In genomic region chr15:31465083-31465955, GRCh38 we compare ENCODE assay signal across 19 cellular contexts.
A peak's percentile ranks its signal among the peaks of the same experiment; 100 is the strongest.
DNase-seq lines count a peak whose midpoint lies in the region; ATAC-seq, FAIRE-seq and TF ChIP-seq lines count a peak whose summit lies in the region.
"Had no signal": no experiment of that assay in that cellular context is flagged by ENCODE, and none has a peak within 500 bp of the region (broad histone marks: within the 10 kb centered on the region; RNA-seq: fewer than 3 reads in every experiment).

No MANE protein-coding gene starts in this region.

- H3K9ac ChIP-seq in HepG2 (ENCODE audit: insufficient read depth, low read depth, low read length), result no peak overlapping the region

- CTCF ChIA-PET in HepG2 (lab: Yijun Ruan, JAX; ENCODE audit: low intra/inter-chr PET ratio, low total read pairs), result no interaction called here

- H3K36me3 ChIP-seq in RWPE2 (ENCODE audit: low read depth) (no peaks in the 10 kb centered on the region), HepG2 (replicated peaks in 1 of 2; ENCODE audit: control insufficient read depth in 1 of 2, insufficient read depth in 2 of 2, low read length in 2 of 2) (no peaks in the 10 kb centered on the region), H7 (replicated peaks; ENCODE audit: control insufficient read depth, insufficient read depth, low read length) (no peaks in the 10 kb centered on the region)
- H3K36me3 ChIP-seq: heart right ventricle, left ventricle myocardium inferior, neutrophil, thoracic aorta had no signal

- no peak overlapping the region for H3K27ac Mint-ChIP-seq in activated T-cell treated with anti-CD3 and anti-CD28 coated beads, Interleukin-2, amount 50 U/mL, for 24 hours
- peak overlapping the region; percentile 33 for H3K27ac Mint-ChIP-seq in stimulated activated naive B cell treated with anti-CD40 and anti-IgM and Interleukin-4, amounts not matched to agents 10 μg/mL and 1 μg/mL and 100 μg/mL, for 72 hours
- H3K27ac Mint-ChIP-seq: activated naive CD8-positive, alpha-beta T cell had no signal

- no peaks in the 10 kb centered on the region for H3K27me3 Mint-ChIP-seq in activated T-cell treated with anti-CD3 and anti-CD28 coated beads, Interleukin-2, amount 50 U/mL, for 24 hours
- H3K27me3 Mint-ChIP-seq in activated T-cell treated with anti-CD3 and anti-CD28 coated beads, Interleukin-2, amount 50 U/mL, for 4 hours (ENCODE audit: low read depth), result no peaks in the 10 kb centered on the region
- no peaks in the 10 kb centered on the region for H3K27me3 Mint-ChIP-seq in stimulated activated naive B cell treated with anti-CD40 and anti-IgM and Interleukin-4, amounts not matched to agents 10 μg/mL and 1 μg/mL and 100 μg/mL, for 72 hours
- H3K27me3 Mint-ChIP-seq: activated naive CD8-positive, alpha-beta T cell had no signal

- WGBS in HepG2 (ENCODE audit: low lambda C conversion rate), result 13% methylated on average over 6 of the region's 10 CpGs

- no peak overlapping the region for H3K4me3 ChIP-seq in RWPE2 (ENCODE audit: severe bottlenecking)
- no peak overlapping the region for H3K4me3 ChIP-seq in HepG2 (replicated peaks in 1 of 3; ENCODE audit: insufficient read depth in 1 of 3, low read depth in 2 of 3, low read length in 3 of 3)
- H3K4me3 ChIP-seq in H7 (ENCODE audit: insufficient read depth, low read depth, low read length), result no peak overlapping the region
- H3K4me3 ChIP-seq: heart right ventricle, left ventricle myocardium inferior, thoracic aorta had no signal

- DNase-seq in activated T-cell treated with anti-CD3 and anti-CD28 coated beads, Interleukin-2, amount 50 U/mL, for 24 hours, result peak; percentile 27
- no peak for DNase-seq in activated T-cell treated with anti-CD3 and anti-CD28 coated beads, Interleukin-2, amount 50 U/mL, for 4 hours
- DNase-seq in RWPE2 (ENCODE audit: low spot score) (peak; percentile 93), HepG2 (ENCODE audit: low spot score) (no peak), H7 (no peak), SKM-1 (lab: John Stamatoyannopoulos, UW; ENCODE audit: unreplicated experiment) (no peak), NCI-H526 (lab: John Stamatoyannopoulos, UW) (no peak)
- DNase-seq in stimulated activated naive B cell treated with anti-CD40 and anti-IgM and Interleukin-4, amounts not matched to agents 10 μg/mL and 1 μg/mL and 100 μg/mL, for 72 hours, result no peak
- DNase-seq: central memory CD4-positive, alpha-beta T cell; left ventricle myocardium inferior; NCI-H187; NCI-H82 had no signal

- no peak for TF ChIP-seq CTCF in RWPE2 (IDR thresholded peaks at IDR 0.05; ENCODE audit: poor library complexity, severe bottlenecking)
- TF ChIP-seq CTCF in HepG2 (CRISPR knock-in tag; IDR thresholded peaks at IDR 0.05), result no peak

- no peaks in the 10 kb centered on the region for H3K36me3 Mint-ChIP-seq in activated T-cell treated with anti-CD3 and anti-CD28 coated beads, Interleukin-2, amount 50 U/mL, for 24 hours (ENCODE audit: low read depth)
- H3K36me3 Mint-ChIP-seq in activated T-cell treated with anti-CD3 and anti-CD28 coated beads, Interleukin-2, amount 50 U/mL, for 4 hours (ENCODE audit: insufficient read depth), result no peaks in the 10 kb centered on the region
- no peaks in the 10 kb centered on the region for H3K36me3 Mint-ChIP-seq in stimulated activated naive B cell treated with anti-CD40 and anti-IgM and Interleukin-4, amounts not matched to agents 10 μg/mL and 1 μg/mL and 100 μg/mL, for 72 hours
- H3K36me3 Mint-ChIP-seq: activated naive CD8-positive, alpha-beta T cell had no signal

- H3K4me3 Mint-ChIP-seq in activated T-cell treated with anti-CD3 and anti-CD28 coated beads, Interleukin-2, amount 50 U/mL, for 24 hours, result no peak overlapping the region
- H3K4me3 Mint-ChIP-seq in activated T-cell treated with anti-CD3 and anti-CD28 coated beads, Interleukin-2, amount 50 U/mL, for 4 hours, result no peak overlapping the region
- H3K4me3 Mint-ChIP-seq in stimulated activated naive B cell treated with anti-CD40 and anti-IgM and Interleukin-4, amounts not matched to agents 10 μg/mL and 1 μg/mL and 100 μg/mL, for 72 hours, result no peak overlapping the region
- H3K4me3 Mint-ChIP-seq: activated naive CD8-positive, alpha-beta T cell had no signal

- H3K27me3 ChIP-seq in RWPE2 (ENCODE audit: insufficient read depth, poor library complexity, severe bottlenecking) (no peaks in the 10 kb centered on the region), HepG2 (ENCODE audit: control insufficient read depth in 1 of 2, insufficient read depth in 2 of 2, low read length in 2 of 2) (peaks cover 0 to 51% of the 10 kb centered on the region in 2 experiments; a peak in 4 of 5 replicates), H7 (ENCODE audit: control insufficient read depth, insufficient read depth, low read length) (no peaks in the 10 kb centered on the region; the same call in 1 of the 2 replicates)

- H3K4me1 ChIP-seq in RWPE2 (ENCODE audit: insufficient read depth, poor library complexity, severe bottlenecking), result peaks cover 10% of the 10 kb centered on the region
- H3K4me1 ChIP-seq in HepG2 (ENCODE audit: insufficient read depth, low read length), result no peaks in the 10 kb centered on the region

- no peaks in the 10 kb centered on the region for H3K79me2 ChIP-seq in HepG2 (ENCODE audit: insufficient read depth, low read length)

- no peak for TF ChIP-seq POLR2A in HepG2 (IDR thresholded peaks at IDR 0.05; ENCODE audit: insufficient read depth in 1 of 2, low read depth in 2 of 2, low read length in 2 of 2)

- no TSS peak for BruUV-seq in HepG2 (replicated peaks; lab: Mats Ljungman, UMichigan)

- no peaks in the 10 kb centered on the region for H4K20me1 ChIP-seq in HepG2 (ENCODE audit: insufficient read depth, low read length)

- POLR2A ChIA-PET in HepG2 (lab: Yijun Ruan, JAX), result no interaction called here

- H3K4me1 Mint-ChIP-seq in activated T-cell treated with anti-CD3 and anti-CD28 coated beads, Interleukin-2, amount 50 U/mL, for 24 hours (ENCODE audit: low read depth), result peaks cover 13% of the 10 kb centered on the region
- peaks cover 6% of the 10 kb centered on the region for H3K4me1 Mint-ChIP-seq in activated T-cell treated with anti-CD3 and anti-CD28 coated beads, Interleukin-2, amount 50 U/mL, for 4 hours (ENCODE audit: low read depth)
- peaks cover 35 to 41% of the 10 kb centered on the region in 2 donors for H3K4me1 Mint-ChIP-seq in stimulated activated naive B cell treated with anti-CD40 and anti-IgM and Interleukin-4, amounts not matched to agents 10 μg/mL and 1 μg/mL and 100 μg/mL, for 72 hours

- intact Hi-C loops in HepG2 (cut with micrococcal nuclease; ENCODE audit: unreplicated experiment), result no loop called here

- no peak for ATAC-seq in activated T-cell treated with anti-CD3 and anti-CD28 coated beads, Interleukin-2, amount 50 U/mL, for 4 hours
- ATAC-seq in RWPE2 (ENCODE audit: low read depth), result peak; percentile 100
- no peak; the same call in 2 of the 3 replicates for ATAC-seq in HepG2
- no peak for ATAC-seq in stimulated activated naive B cell treated with anti-CD40 and anti-IgM and Interleukin-4, amounts not matched to agents 10 μg/mL and 1 μg/mL and 100 μg/mL, for 72 hours (replicated peaks)
- ATAC-seq: heart right ventricle had no signal

- TF ChIP-seq RAD21 in HepG2 (CRISPR knock-in tag; IDR thresholded peaks at IDR 0.05), result no peak

- in situ Hi-C loops in HepG2 (cut with HindIII; ENCODE audit: extremely low pct_ligation_motif_present, low pct_unique_long_range_greater_than_20kb), result no loop called here

- no peaks in the 10 kb centered on the region for H3K9me3 Mint-ChIP-seq in activated T-cell treated with anti-CD3 and anti-CD28 coated beads, Interleukin-2, amount 50 U/mL, for 24 hours
- no peaks in the 10 kb centered on the region for H3K9me3 Mint-ChIP-seq in activated T-cell treated with anti-CD3 and anti-CD28 coated beads, Interleukin-2, amount 50 U/mL, for 4 hours
- no peaks in the 10 kb centered on the region for H3K9me3 Mint-ChIP-seq in stimulated activated naive B cell treated with anti-CD40 and anti-IgM and Interleukin-4, amounts not matched to agents 10 μg/mL and 1 μg/mL and 100 μg/mL, for 72 hours

- FAIRE-seq in HepG2 (lab: Jason Lieb, UNC), result no peak
- FAIRE-seq: endothelial cell of umbilical vein, TTC549 had no signal

- H3K4me2 ChIP-seq in HepG2 (ENCODE audit: low read depth, low read length), result no peak overlapping the region

- H2AFZ ChIP-seq in HepG2 (ENCODE audit: low read length), result no peak overlapping the region

- peak overlapping the region; percentile 66 for H3K27ac ChIP-seq in RWPE2 (ENCODE audit: poor library complexity, severe bottlenecking)
- no peak overlapping the region for H3K27ac ChIP-seq in HepG2 (ENCODE audit: extremely low read length, insufficient read depth, low read length)
- H3K27ac ChIP-seq: heart right ventricle, HL-60, left ventricle myocardium inferior, neutrophil, thoracic aorta had no signal

- TF ChIP-seq EP300 in HepG2 (IDR thresholded peaks at IDR 0.05; ENCODE audit: low read depth in 2 of 2, low read length in 2 of 2) (no peak), HepG2 (CRISPR knock-in tag; IDR thresholded peaks at IDR 0.05; ENCODE audit: borderline replicate concordance) (no peak)

- H3K9me3 ChIP-seq in RWPE2 (ENCODE audit: severe bottlenecking) (no peaks in the 10 kb centered on the region), HepG2 (ENCODE audit: low read length) (no peaks in the 10 kb centered on the region)
- H3K9me3 ChIP-seq: heart right ventricle, left ventricle myocardium inferior, neutrophil, thoracic aorta had no signal

TF ChIP-seq in HepG2, 621 proteins besides CTCF, POLR2A, EP300 and RAD21:
- TF ChIP-seq ZNF354B (CRISPR knock-in tag; IDR thresholded peaks at IDR 0.05) (no peak), MNT (IDR thresholded peaks at IDR 0.05) (peak; percentile 65)

Comparison
In these comparisons a context has a peak if more than half of its experiments do, and no peak if none do; other contexts are left out.
1. DNase-seq: peak in activated T-cell treated with anti-CD3 and anti-CD28 coated beads, Interleukin-2, amount 50 U/mL, for 24 hours (single experiment) and RWPE2 (single experiment); none in activated T-cell treated with anti-CD3 and anti-CD28 coated beads, Interleukin-2, amount 50 U/mL, for 4 hours (single experiment), HepG2 (single experiment), stimulated activated naive B cell treated with anti-CD40 and anti-IgM and Interleukin-4, amounts not matched to agents 10 μg/mL and 1 μg/mL and 100 μg/mL, for 72 hours (single experiment), H7 (single experiment), SKM-1 (single experiment) and NCI-H526 (0 of 2).